Comparison of ENCODE assay signal across 21 cellular contexts in genomic region chr10:97128851-97129186, GRCh38. TPM values are rescaled to one million over a fixed set of nuclear protein-coding genes. Genes with fewer than 3 reads are reported as not detected.
"Had no signal": no experiment of that assay in that cellular context is flagged by ENCODE, and none has a peak within 500 bp of the region (broad histone marks: within the 10 kb centered on the region; RNA-seq: fewer than 3 reads in every experiment).

No MANE protein-coding gene starts in this region.

- H3K9me3 ChIP-seq: ascending aorta, body of pancreas, MG63, SJSA1 had no signal

- H3K4me1 ChIP-seq: ascending aorta, body of pancreas, SJSA1 had no signal

- H3K27me3 ChIP-seq: ascending aorta, body of pancreas, MG63 had no signal

- H3K4me1 Mint-ChIP-seq: activated naive CD4-positive, alpha-beta T cell treated with anti-CD3 and anti-CD28 coated beads, Interleukin-2, amount 50 U/mL, for 24 hours; WTC11 had no signal

- H3K27ac Mint-ChIP-seq: activated CD8-positive, alpha-beta T cell treated with anti-CD3 and anti-CD28 coated beads, Interleukin-2, amount 10 ng/mL, durations not matched to agents 7 days and 5 days; activated naive CD4-positive, alpha-beta T cell treated with anti-CD3 and anti-CD28 coated beads, Interleukin-2, amount 50 U/mL, for 24 hours; activated T-cell treated with anti-CD3 and anti-CD28 coated beads, Interleukin-2, amount 50 U/mL, for 24 hours; WTC11 had no signal

- DNase-seq: activated CD4-positive, alpha-beta T cell treated with anti-CD3 and anti-CD28 coated beads for 48 hours; activated CD4-positive, alpha-beta T cell treated with anti-CD3 and anti-CD28 coated beads, Interleukin-2, amount 50 U/mL, for 4 hours; activated CD4-positive, CD25-positive, alpha-beta regulatory T cell treated with anti-CD3 and anti-CD28 coated beads, Interleukin-2, amount 50 U/mL, for 72 hours; activated CD8-positive, alpha-beta T cell treated with anti-CD3 and anti-CD28 coated beads, Interleukin-2, amount 10 ng/mL, durations not matched to agents 7 days and 5 days; activated effector memory CD4-positive, alpha-beta T cell treated with Interleukin-2 at 50 U/mL for 16 hours; activated naive CD4-positive, alpha-beta T cell; activated T-cell treated with anti-CD3 and anti-CD28 coated beads, Interleukin-2, amount 50 U/mL, for 24 hours; MG63; NCI-H2029 treated with DMSO at 0.1 percent for 48 hours; NK-92 treated with Interleukin-12 subunit alpha and Interleukin-12 subunit beta, amount 100 ng/mL, for 24 hours; PC-3; SHP77; SW 1271; T-helper 9 cell had no signal

- H3K36me3 Mint-ChIP-seq: activated naive CD4-positive, alpha-beta T cell treated with anti-CD3 and anti-CD28 coated beads, Interleukin-2, amount 50 U/mL, for 24 hours; WTC11 had no signal

- H3K9me3 Mint-ChIP-seq: activated naive CD4-positive, alpha-beta T cell treated with anti-CD3 and anti-CD28 coated beads, Interleukin-2, amount 50 U/mL, for 24 hours; activated T-cell treated with anti-CD3 and anti-CD28 coated beads, Interleukin-2, amount 50 U/mL, for 24 hours; activated T-helper 1 cell treated with anti-CD3 and anti-CD28 coated beads, Interleukin-12 subunit alpha, Interleukin-12 subunit beta, Interleukin-2, Interleukin-4 antibody, amounts not matched to agents 30 ng/mL and 10 ng/mL and 1 ng/mL, durations not matched to agents 14 hours and 24 hours and 36 hours; WTC11 had no signal

- H3K36me3 ChIP-seq: ascending aorta, MG63, SJSA1 had no signal

- H3K27ac ChIP-seq: ascending aorta, body of pancreas, SJSA1 had no signal

- H3K4me3 ChIP-seq: ascending aorta, body of pancreas, MG63, SJSA1 had no signal

- ATAC-seq: activated CD8-positive, alpha-beta T cell treated with anti-CD3 and anti-CD28 coated beads, Interleukin-2, amount 10 ng/mL, durations not matched to agents 7 days and 5 days; body of pancreas; PC-3; SK-N-SH treated with all-trans-retinoic acid at 6 μM for 48 hours; WTC11 had no signal

- H3K4me3 Mint-ChIP-seq: activated CD8-positive, alpha-beta T cell treated with anti-CD3 and anti-CD28 coated beads, Interleukin-2, amount 10 ng/mL, durations not matched to agents 7 days and 5 days; activated naive CD4-positive, alpha-beta T cell treated with anti-CD3 and anti-CD28 coated beads, Interleukin-2, amount 50 U/mL, for 24 hours; activated T-cell treated with anti-CD3 and anti-CD28 coated beads, Interleukin-2, amount 50 U/mL, for 24 hours; activated T-helper 1 cell treated with anti-CD3 and anti-CD28 coated beads, Interleukin-12 subunit alpha, Interleukin-12 subunit beta, Interleukin-2, Interleukin-4 antibody, amounts not matched to agents 30 ng/mL and 10 ng/mL and 1 ng/mL, durations not matched to agents 14 hours and 24 hours and 36 hours; WTC11 had no signal

RNA-seq across cellular contexts. Expression of gene SLIT1, which starts 56.9 kb away (rescaled TPM):
- total RNA-seq: ascending aorta, PC-3, SJSA1 had no signal
